ENCODE assay signal across 17 cellular contexts in genomic region chr2:104734937-104735586, GRCh38.
A peak's percentile ranks its signal among the peaks of the same experiment; 100 is the strongest.
DNase-seq lines count a peak whose midpoint lies in the region; ATAC-seq, FAIRE-seq and TF ChIP-seq lines count a peak whose summit lies in the region.
"Had no signal": no experiment of that assay in that cellular context is flagged by ENCODE, and none has a peak within 500 bp of the region (broad histone marks: within the 10 kb centered on the region; RNA-seq: fewer than 3 reads in every experiment).

No MANE protein-coding gene starts in this region.

- DNase-seq in Daoy (ENCODE audit: low read depth) = peak; percentile 16
- peak; percentile 72 for DNase-seq in Jurkat, Clone E6-1 (ENCODE audit: low read depth, low spot score)
- no peak for DNase-seq in GM12878 (ENCODE audit: low read depth, low spot score)
- no peak for DNase-seq in endodermal cell
- DNase-seq in stimulated activated CD4-positive, alpha-beta T cell treated with anti-CD3 and anti-CD28 coated beads, Interleukin-2, amount 100 ng/mL, for 48 hours = no peak
- DNase-seq: anterior cingulate cortex, mesenchymal stem cell, NCI-H1105 treated with DMSO at 0.1 percent for 48 hours, NCI-H446 had no signal

- no peaks in the 10 kb centered on the region for H3K27me3 Mint-ChIP-seq in endodermal cell (ENCODE audit: insufficient read depth)
- H3K27me3 Mint-ChIP-seq: dendritic cell treated with granulocyte-macrophage colony-stimulating factor and Interleukin-4, amounts not matched to agents 40 ng/mL and 50 ng/mL, for 4 days had no signal

- RAD21 ChIA-PET in GM12878 (lab: Charles Lee; ENCODE audit: unreplicated experiment) = no interaction called here

- no peaks in the 10 kb centered on the region for H3K36me3 ChIP-seq in GM12878 (ENCODE audit: control insufficient read depth in 2 of 2, insufficient read depth in 2 of 2, low read length in 1 of 2)
- H3K36me3 ChIP-seq in endodermal cell (ENCODE audit: control insufficient read depth, insufficient read depth, low read length) = no peaks in the 10 kb centered on the region

- H3K4me2 ChIP-seq in GM12878 (ENCODE audit: control insufficient read depth, insufficient read depth) = no peak overlapping the region
- H3K4me2 ChIP-seq: smooth muscle cell had no signal

- TF ChIP-seq EP300 in GM12878 (IDR thresholded peaks at IDR 0.05; ENCODE audit: borderline replicate concordance in 1 of 2, control insufficient read depth in 1 of 2, low read depth in 2 of 2, low read length in 2 of 2) = no peak

- POLR2A ChIA-PET in GM12878 (lab: Charles Lee) = no interaction called here

- intact Hi-C loops in GM12878 (cut with micrococcal nuclease; ENCODE audit: unreplicated experiment) = no loop called here

- SMC1A ChIA-PET in GM12878 (lab: Charles Lee; ENCODE audit: uncharacterized antibody, unreplicated experiment) = no interaction called here

- no peak for TF ChIP-seq RAD21 in GM12878 (IDR thresholded peaks at IDR 0.05; ENCODE audit: insufficient read depth, low read depth, low read length)

- no peaks in the 10 kb centered on the region for H4K20me1 ChIP-seq in GM12878 (ENCODE audit: control insufficient read depth, insufficient read depth)

- peaks cover 13% of the 10 kb centered on the region for H3K9me3 Mint-ChIP-seq in endodermal cell

- H3K9ac ChIP-seq in GM12878 (ENCODE audit: control insufficient read depth, insufficient read depth, low read length) = no peak overlapping the region
- H3K9ac ChIP-seq in endodermal cell (ENCODE audit: extremely low read depth, low read length, poor library complexity, severe bottlenecking) = no peak overlapping the region

- no peak for TF ChIP-seq POLR2A in GM12878 (IDR thresholded peaks at IDR 0.05; ENCODE audit: low read depth, low read length)

- H3K4me3 ChIP-seq in Jurkat, Clone E6-1 (ENCODE audit: low read length) = no peak overlapping the region
- H3K4me3 ChIP-seq in GM12878 = no peak overlapping the region
- H3K4me3 ChIP-seq in endodermal cell (ENCODE audit: low read length) = no peak overlapping the region
- H3K4me3 ChIP-seq: smooth muscle cell had no signal

- TF ChIP-seq CTCF in GM12878 (IDR thresholded peaks at IDR 0.05 in 2 of 3, conservative IDR thresholded peaks at IDR 0.05 in 1 of 3; ENCODE audit: control insufficient read depth in 2 of 3, extremely low read depth in 1 of 3, insufficient read depth in 1 of 3, low read depth in 3 of 3, low read length in 3 of 3) = no peak
- TF ChIP-seq CTCF in endodermal cell (conservative IDR thresholded peaks at IDR 0.05) = no peak

- H3K4me1 Mint-ChIP-seq in endodermal cell = no peaks in the 10 kb centered on the region

- H3K9me3 ChIP-seq in GM12878 (replicated peaks; ENCODE audit: control insufficient read depth, insufficient read depth, low read length) (no peaks in the 10 kb centered on the region; the same call in 2 of the 3 replicates), endodermal cell (ENCODE audit: control insufficient read depth, low read length) (peaks cover 6% of the 10 kb centered on the region)

- H3K4me1 ChIP-seq in GM12878 (ENCODE audit: control insufficient read depth, insufficient read depth, low read length) (no peaks in the 10 kb centered on the region), endodermal cell (ENCODE audit: control insufficient read depth, insufficient read depth, low read length) (no peaks in the 10 kb centered on the region)

- H3K27ac ChIP-seq in GM12878 (ENCODE audit: control insufficient read depth, insufficient read depth) (no peak overlapping the region), endodermal cell (ENCODE audit: low read depth, low read length) (no peak overlapping the region)
- H3K27ac ChIP-seq: C4-2B had no signal

- BruUV-seq in GM12878 (replicated peaks; lab: Mats Ljungman, UMichigan) = no TSS peak

- H3K79me2 ChIP-seq in GM12878 (ENCODE audit: control insufficient read depth, insufficient read depth, low read length) = no peaks in the 10 kb centered on the region

- H2AFZ ChIP-seq in GM12878 (ENCODE audit: control insufficient read depth, low read depth, low read length) = no peak overlapping the region

- ATAC-seq in GM19351 (IDR thresholded peaks at IDR 0.05; ENCODE audit: unreplicated experiment) = peak; percentile 71
- ATAC-seq in GM12878 = no peak
- no peak for ATAC-seq in GM18517 (IDR thresholded peaks at IDR 0.05; ENCODE audit: unreplicated experiment)
- no peak for ATAC-seq in GM21723 (IDR thresholded peaks at IDR 0.05; ENCODE audit: unreplicated experiment)
- ATAC-seq: activated CD4-positive, CD25-positive, alpha-beta regulatory T cell treated with anti-CD3 and anti-CD28 coated beads, Interleukin-2, amount 50 U/mL, for 24 hours had no signal

- no peak overlapping the region for H3K27ac Mint-ChIP-seq in endodermal cell
- H3K27ac Mint-ChIP-seq: dendritic cell treated with granulocyte-macrophage colony-stimulating factor and Interleukin-4, amounts not matched to agents 40 ng/mL and 50 ng/mL, for 4 days had no signal

- H3K27me3 ChIP-seq in GM12878 (replicated peaks in 1 of 2; ENCODE audit: control insufficient read depth in 2 of 2, insufficient read depth in 2 of 2, low read length in 1 of 2) (no peaks in the 10 kb centered on the region), endodermal cell (ENCODE audit: control insufficient read depth, insufficient read depth, low read length, poor library complexity, severe bottlenecking) (no peaks in the 10 kb centered on the region)

- no peak overlapping the region for H3K4me3 Mint-ChIP-seq in endodermal cell
- H3K4me3 Mint-ChIP-seq: dendritic cell treated with granulocyte-macrophage colony-stimulating factor and Interleukin-4, amounts not matched to agents 40 ng/mL and 50 ng/mL, for 4 days had no signal

- no peaks in the 10 kb centered on the region for H3K36me3 Mint-ChIP-seq in endodermal cell (ENCODE audit: low read depth)

- in situ Hi-C loops in GM12878 (cut with MboI) = no loop called here

- no peak for FAIRE-seq in GM12878 (lab: Jason Lieb, UNC)
- FAIRE-seq: GM18507 had no signal

- CTCF ChIA-PET in GM12878 (lab: Yijun Ruan, JAX) = interaction anchor here (1.0 kb wide), 1 partner anchor 115 kb away, joined by 3 read pairs; no protein-coding TSS in a partner anchor

- 39% methylated on average over 6 of the region's 6 CpGs for WGBS in GM12878 (ENCODE audit: insufficient coverage, insufficient replicate concordance, low lambda C conversion rate, missing lambda C conversion rate)
- WGBS in endodermal cell (ENCODE audit: insufficient coverage in 1 of 2, insufficient read length in 1 of 2), 2 experiments = 92% methylated on average over 4 to 6 of the region's 6 CpGs

TF ChIP-seq in GM12878, 131 proteins besides CTCF, POLR2A, EP300 and RAD21 (continues in another document):
- no peak for TF ChIP-seq DPF2 (IDR thresholded peaks at IDR 0.05)
- TF ChIP-seq PKNOX1 (IDR thresholded peaks at IDR 0.05) = peak; percentile 20; the same call in 1 of the 2 replicates
- TF ChIP-seq SREBF2 (IDR thresholded peaks at IDR 0.05; ENCODE audit: low read length) = no peak
- TF ChIP-seq ZBTB11 (CRISPR knock-in tag; IDR thresholded peaks at IDR 0.05) = no peak
- no peak for TF ChIP-seq BCLAF1 (IDR thresholded peaks at IDR 0.05)

Comparison
In these comparisons a context has a peak if more than half of its experiments do, and no peak if none do; other contexts are left out.
1. DNase-seq: peak in Daoy (single experiment) and Jurkat, Clone E6-1 (single experiment); none in GM12878 (single experiment), endodermal cell (single experiment) and stimulated activated CD4-positive, alpha-beta T cell treated with anti-CD3 and anti-CD28 coated beads, Interleukin-2, amount 100 ng/mL, for 48 hours (0 of 2).